9 cellular contexts compared by ENCODE assay signal in the genomic region with DNA sequence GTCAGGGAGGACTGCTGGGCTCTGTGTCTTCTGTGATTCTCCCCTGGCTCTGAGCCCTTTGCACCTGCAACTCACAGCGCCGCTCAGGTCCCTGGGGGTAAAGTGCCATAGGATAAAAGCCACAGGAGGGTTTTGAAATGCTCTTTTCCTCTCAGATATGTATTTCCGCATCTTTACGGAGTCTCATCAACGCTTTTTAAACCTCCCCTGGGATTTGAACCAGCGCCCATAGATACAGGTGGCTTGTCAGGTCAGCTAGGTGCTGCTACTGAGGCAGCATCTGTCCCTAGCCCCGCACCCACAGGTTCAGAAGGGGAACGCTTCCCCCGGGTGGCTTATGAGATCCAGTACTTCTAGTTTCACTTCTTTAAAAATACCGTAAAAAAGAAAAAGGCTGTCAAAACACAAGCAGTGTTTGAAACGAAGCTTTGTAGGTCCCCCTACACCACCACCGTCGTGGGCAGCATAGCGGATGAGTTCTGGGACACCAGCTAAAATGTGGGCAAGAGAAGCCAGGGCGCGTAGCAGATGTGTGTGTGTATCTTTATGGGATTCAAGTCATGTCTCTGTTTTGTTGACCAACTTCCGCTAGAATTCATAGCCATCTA.
DNase-seq lines count a peak whose midpoint lies in the region; ATAC-seq and TF ChIP-seq lines count a peak whose summit lies in the region.
"Had no signal": no experiment of that assay in that cellular context is flagged by ENCODE, and none has a peak within 500 bp of the region (broad histone marks: within the 10 kb centered on the region; RNA-seq: fewer than 3 reads in every experiment).

No MANE protein-coding gene starts in this region.

- H3K27me3 Mint-ChIP-seq in progenitor cell of endocrine pancreas, result no peaks in the 10 kb centered on the region

- no peak for TF ChIP-seq CTCF in left lung (IDR thresholded peaks at IDR 0.05)
- no peak for TF ChIP-seq CTCF in progenitor cell of endocrine pancreas (IDR thresholded peaks at IDR 0.05; ENCODE audit: unreplicated experiment)
- TF ChIP-seq CTCF in prostate gland (IDR thresholded peaks at IDR 0.05), result no peak

- 85% methylated on average over 17 of the region's 17 CpGs for WGBS in prostate gland

- H3K4me3 ChIP-seq in left lung (no peak overlapping the region), prostate gland (no peak overlapping the region)

- peak; percentile 34 to 42 for DNase-seq in left lung
- DNase-seq in progenitor cell of endocrine pancreas (ENCODE audit: low spot score, unreplicated experiment), result no peak
- no peak for DNase-seq in prostate gland (ENCODE audit: low spot score)
- no peak for DNase-seq in H4 (ENCODE audit: low spot score)
- DNase-seq in superior temporal gyrus (ENCODE audit: extremely low spot score), result no peak

- peaks cover 0 to 10% of the 10 kb centered on the region in 2 donors for H3K4me1 ChIP-seq in left lung
- H3K4me1 ChIP-seq in prostate gland (replicated peaks), result no peaks in the 10 kb centered on the region

- H3K27ac ChIP-seq in left lung (no peak overlapping the region), prostate gland (no peak overlapping the region)
- H3K27ac ChIP-seq: HL-60 had no signal

- peak; percentile 75 for ATAC-seq in GM18505 (IDR thresholded peaks at IDR 0.05; ENCODE audit: unreplicated experiment)
- peak; percentile 67 for ATAC-seq in GM21526 (IDR thresholded peaks at IDR 0.05; ENCODE audit: low FRiP score, unreplicated experiment)
- ATAC-seq in HG03521 (IDR thresholded peaks at IDR 0.05; ENCODE audit: unreplicated experiment), result peak; percentile 70
- no peak for ATAC-seq in left lung

- H3K4me1 Mint-ChIP-seq in progenitor cell of endocrine pancreas (ENCODE audit: low read depth), result peaks cover 7% of the 10 kb centered on the region

- H3K4me3 Mint-ChIP-seq in progenitor cell of endocrine pancreas (ENCODE audit: low read depth), result no peak overlapping the region

- H3K27ac Mint-ChIP-seq in progenitor cell of endocrine pancreas, result no peak overlapping the region

- H3K9me3 ChIP-seq in left lung (no peaks in the 10 kb centered on the region), prostate gland (no peaks in the 10 kb centered on the region)

- no peaks in the 10 kb centered on the region for H3K36me3 Mint-ChIP-seq in progenitor cell of endocrine pancreas (ENCODE audit: insufficient read depth)

- H3K9me3 Mint-ChIP-seq in progenitor cell of endocrine pancreas (ENCODE audit: low read depth), result no peaks in the 10 kb centered on the region

- H3K36me3 ChIP-seq in left lung (peaks cover 0 to 4% of the 10 kb centered on the region in 2 donors), prostate gland (no peaks in the 10 kb centered on the region)

- intact Hi-C loops in left lung (cut with DNase I), result no loop called here
- intact Hi-C loops in prostate gland (cut with DNase I), result no loop called here

- H3K27me3 ChIP-seq in left lung (no peaks in the 10 kb centered on the region), prostate gland (replicated peaks; ENCODE audit: insufficient read depth) (no peaks in the 10 kb centered on the region)

- no peak for TF ChIP-seq POLR2A in GM18505 (IDR thresholded peaks at IDR 0.05; ENCODE audit: borderline replicate concordance, extremely low read depth, insufficient read depth, insufficient read length)
- no peak for TF ChIP-seq POLR2A in prostate gland (IDR thresholded peaks at IDR 0.05)

Comparison
In these comparisons a context has a peak if more than half of its experiments do, and no peak if none do; other contexts are left out.
1. DNase-seq: peak in left lung (2 of 2); none in progenitor cell of endocrine pancreas (single experiment), prostate gland (single experiment), H4 (single experiment) and superior temporal gyrus (single experiment).